ENCODE assay signal across 1 cellular context in the genomic region with DNA sequence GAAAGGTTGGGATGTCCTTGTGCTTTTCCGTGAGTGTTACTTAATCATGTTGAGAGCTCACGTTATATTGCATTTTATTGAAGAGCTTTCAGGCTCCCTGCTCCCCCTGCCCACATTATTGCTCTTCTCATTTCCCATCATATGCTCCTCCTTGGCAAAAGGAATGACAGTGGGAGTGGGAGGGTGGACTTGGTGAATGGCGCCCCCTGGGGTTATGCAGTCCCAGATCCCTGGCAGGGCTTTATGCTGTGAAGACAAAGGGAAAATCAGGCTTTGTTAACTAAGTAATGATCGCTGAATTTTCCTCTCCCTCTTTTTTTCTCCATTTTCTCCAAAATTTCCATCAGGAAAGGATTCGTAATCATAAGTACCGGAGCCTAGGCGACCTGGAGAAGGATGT.
TF ChIP-seq lines count a peak whose summit lies in the region.

No MANE protein-coding gene starts in this region.

TF ChIP-seq in H1, 55 proteins besides CTCF, POLR2A, EP300 and RAD21 (continued from another document):
- TF ChIP-seq, protein P1, sequence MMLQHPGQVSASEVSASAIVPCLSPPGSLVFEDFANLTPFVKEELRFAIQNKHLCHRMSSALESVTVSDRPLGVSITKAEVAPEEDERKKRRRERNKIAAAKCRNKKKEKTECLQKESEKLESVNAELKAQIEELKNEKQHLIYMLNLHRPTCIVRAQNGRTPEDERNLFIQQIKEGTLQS (IDR thresholded peaks at IDR 0.05; ENCODE audit: insufficient read depth, low read depth, low read length) = no peak
- TF ChIP-seq TEAD4 (IDR thresholded peaks at IDR 0.05; ENCODE audit: low read depth, low read length) (peak; percentile 69), BACH1 (IDR thresholded peaks at IDR 0.05; ENCODE audit: low read length) (peak; percentile 29; the same call in 1 of the 2 replicates), SP1 (IDR thresholded peaks at IDR 0.05; ENCODE audit: low read depth, low read length) (no peak), CHD2 (IDR thresholded peaks at IDR 0.05; ENCODE audit: low read length) (no peak), POU5F1 (IDR thresholded peaks at IDR 0.05; ENCODE audit: low read depth, low read length) (no peak), PHF8 (conservative IDR thresholded peaks at IDR 0.05; ENCODE audit: low read depth, low read length) (no peak), SIN3A (conservative IDR thresholded peaks at IDR 0.05 in 1 of 2, IDR thresholded peaks at IDR 0.05 in 1 of 2; ENCODE audit: low read depth in 1 of 2, low read length in 2 of 2) (0 out of 4 replicates have a peak, but pooled peaks of 1 of the 2 experiments have one; percentile 28), HDAC2 (IDR thresholded peaks at IDR 0.05; ENCODE audit: borderline replicate concordance in 1 of 2, low read depth in 2 of 2, low read length in 2 of 2) (peak; percentile 30 to 78; a peak in 2 of 4 replicates), SIRT6 (IDR thresholded peaks at IDR 0.05; ENCODE audit: low read length) (no peak), TBP (IDR thresholded peaks at IDR 0.05; ENCODE audit: low read depth, low read length) (no peak), YY1 (IDR thresholded peaks at IDR 0.05; ENCODE audit: low read depth, low read length) (no peak), SIX5 (IDR thresholded peaks at IDR 0.05; ENCODE audit: low read depth, low read length) (no peak), RNF2 (IDR thresholded peaks at IDR 0.05; ENCODE audit: borderline replicate concordance, low read depth, low read length, missing control alignments, poor library complexity, severe bottlenecking) (no peak)
- TF ChIP-seq, protein P2, sequence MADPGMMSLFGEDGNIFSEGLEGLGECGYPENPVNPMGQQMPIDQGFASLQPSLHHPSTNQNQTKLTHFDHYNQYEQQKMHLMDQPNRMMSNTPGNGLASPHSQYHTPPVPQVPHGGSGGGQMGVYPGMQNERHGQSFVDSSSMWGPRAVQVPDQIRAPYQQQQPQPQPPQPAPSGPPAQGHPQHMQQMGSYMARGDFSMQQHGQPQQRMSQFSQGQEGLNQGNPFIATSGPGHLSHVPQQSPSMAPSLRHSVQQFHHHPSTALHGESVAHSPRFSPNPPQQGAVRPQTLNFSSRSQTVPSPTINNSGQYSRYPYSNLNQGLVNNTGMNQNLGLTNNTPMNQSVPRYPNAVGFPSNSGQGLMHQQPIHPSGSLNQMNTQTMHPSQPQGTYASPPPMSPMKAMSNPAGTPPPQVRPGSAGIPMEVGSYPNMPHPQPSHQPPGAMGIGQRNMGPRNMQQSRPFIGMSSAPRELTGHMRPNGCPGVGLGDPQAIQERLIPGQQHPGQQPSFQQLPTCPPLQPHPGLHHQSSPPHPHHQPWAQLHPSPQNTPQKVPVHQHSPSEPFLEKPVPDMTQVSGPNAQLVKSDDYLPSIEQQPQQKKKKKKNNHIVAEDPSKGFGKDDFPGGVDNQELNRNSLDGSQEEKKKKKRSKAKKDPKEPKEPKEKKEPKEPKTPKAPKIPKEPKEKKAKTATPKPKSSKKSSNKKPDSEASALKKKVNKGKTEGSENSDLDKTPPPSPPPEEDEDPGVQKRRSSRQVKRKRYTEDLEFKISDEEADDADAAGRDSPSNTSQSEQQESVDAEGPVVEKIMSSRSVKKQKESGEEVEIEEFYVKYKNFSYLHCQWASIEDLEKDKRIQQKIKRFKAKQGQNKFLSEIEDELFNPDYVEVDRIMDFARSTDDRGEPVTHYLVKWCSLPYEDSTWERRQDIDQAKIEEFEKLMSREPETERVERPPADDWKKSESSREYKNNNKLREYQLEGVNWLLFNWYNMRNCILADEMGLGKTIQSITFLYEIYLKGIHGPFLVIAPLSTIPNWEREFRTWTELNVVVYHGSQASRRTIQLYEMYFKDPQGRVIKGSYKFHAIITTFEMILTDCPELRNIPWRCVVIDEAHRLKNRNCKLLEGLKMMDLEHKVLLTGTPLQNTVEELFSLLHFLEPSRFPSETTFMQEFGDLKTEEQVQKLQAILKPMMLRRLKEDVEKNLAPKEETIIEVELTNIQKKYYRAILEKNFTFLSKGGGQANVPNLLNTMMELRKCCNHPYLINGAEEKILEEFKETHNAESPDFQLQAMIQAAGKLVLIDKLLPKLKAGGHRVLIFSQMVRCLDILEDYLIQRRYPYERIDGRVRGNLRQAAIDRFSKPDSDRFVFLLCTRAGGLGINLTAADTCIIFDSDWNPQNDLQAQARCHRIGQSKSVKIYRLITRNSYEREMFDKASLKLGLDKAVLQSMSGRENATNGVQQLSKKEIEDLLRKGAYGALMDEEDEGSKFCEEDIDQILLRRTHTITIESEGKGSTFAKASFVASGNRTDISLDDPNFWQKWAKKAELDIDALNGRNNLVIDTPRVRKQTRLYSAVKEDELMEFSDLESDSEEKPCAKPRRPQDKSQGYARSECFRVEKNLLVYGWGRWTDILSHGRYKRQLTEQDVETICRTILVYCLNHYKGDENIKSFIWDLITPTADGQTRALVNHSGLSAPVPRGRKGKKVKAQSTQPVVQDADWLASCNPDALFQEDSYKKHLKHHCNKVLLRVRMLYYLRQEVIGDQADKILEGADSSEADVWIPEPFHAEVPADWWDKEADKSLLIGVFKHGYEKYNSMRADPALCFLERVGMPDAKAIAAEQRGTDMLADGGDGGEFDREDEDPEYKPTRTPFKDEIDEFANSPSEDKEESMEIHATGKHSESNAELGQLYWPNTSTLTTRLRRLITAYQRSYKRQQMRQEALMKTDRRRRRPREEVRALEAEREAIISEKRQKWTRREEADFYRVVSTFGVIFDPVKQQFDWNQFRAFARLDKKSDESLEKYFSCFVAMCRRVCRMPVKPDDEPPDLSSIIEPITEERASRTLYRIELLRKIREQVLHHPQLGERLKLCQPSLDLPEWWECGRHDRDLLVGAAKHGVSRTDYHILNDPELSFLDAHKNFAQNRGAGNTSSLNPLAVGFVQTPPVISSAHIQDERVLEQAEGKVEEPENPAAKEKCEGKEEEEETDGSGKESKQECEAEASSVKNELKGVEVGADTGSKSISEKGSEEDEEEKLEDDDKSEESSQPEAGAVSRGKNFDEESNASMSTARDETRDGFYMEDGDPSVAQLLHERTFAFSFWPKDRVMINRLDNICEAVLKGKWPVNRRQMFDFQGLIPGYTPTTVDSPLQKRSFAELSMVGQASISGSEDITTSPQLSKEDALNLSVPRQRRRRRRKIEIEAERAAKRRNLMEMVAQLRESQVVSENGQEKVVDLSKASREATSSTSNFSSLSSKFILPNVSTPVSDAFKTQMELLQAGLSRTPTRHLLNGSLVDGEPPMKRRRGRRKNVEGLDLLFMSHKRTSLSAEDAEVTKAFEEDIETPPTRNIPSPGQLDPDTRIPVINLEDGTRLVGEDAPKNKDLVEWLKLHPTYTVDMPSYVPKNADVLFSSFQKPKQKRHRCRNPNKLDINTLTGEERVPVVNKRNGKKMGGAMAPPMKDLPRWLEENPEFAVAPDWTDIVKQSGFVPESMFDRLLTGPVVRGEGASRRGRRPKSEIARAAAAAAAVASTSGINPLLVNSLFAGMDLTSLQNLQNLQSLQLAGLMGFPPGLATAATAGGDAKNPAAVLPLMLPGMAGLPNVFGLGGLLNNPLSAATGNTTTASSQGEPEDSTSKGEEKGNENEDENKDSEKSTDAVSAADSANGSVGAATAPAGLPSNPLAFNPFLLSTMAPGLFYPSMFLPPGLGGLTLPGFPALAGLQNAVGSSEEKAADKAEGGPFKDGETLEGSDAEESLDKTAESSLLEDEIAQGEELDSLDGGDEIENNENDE (IDR thresholded peaks at IDR 0.05; ENCODE audit: insufficient replicate concordance, low read length) = no peak
TF ChIP-seq in H1: peak in this region for 4.
